In the genomic region with DNA sequence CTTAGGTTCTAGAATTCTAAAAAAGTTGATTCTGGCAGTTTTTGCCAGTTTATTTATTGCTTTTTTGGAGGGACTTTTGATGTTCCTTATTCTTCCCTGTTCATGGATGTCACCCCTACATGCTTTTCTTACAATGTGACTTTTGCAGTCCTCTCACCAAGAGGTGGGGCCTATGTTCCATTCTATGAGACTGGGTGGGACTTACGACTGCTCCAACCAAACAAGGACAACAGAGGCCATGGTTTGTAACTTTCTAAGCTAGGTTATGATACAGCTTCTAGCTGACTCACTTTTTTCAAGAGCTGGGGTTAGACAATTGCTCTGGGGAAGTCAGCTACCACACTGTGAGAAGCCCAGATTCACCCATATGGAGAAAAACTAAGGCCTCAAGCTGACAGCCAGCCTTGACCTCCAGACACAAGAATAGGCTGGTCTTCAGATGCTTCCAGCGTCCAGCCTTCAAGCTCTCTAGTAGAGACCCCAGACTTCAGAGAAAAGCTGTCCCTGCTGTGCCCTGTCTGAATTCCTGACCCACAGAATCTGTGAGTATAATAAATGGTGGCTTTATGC, we compare ENCODE assay signal across 10 cellular contexts. TPM values are rescaled to one million over a fixed set of nuclear protein-coding genes. Genes with fewer than 3 reads are reported as not detected.
DNase-seq lines count a peak whose midpoint lies in the region; ATAC-seq and TF ChIP-seq lines count a peak whose summit lies in the region.
"Had no signal": no experiment of that assay in that cellular context is flagged by ENCODE, and none has a peak within 500 bp of the region (broad histone marks: within the 10 kb centered on the region; RNA-seq: fewer than 3 reads in every experiment).

No MANE protein-coding gene starts in this region.

- H3K4me2 ChIP-seq in trophoblast cell (ENCODE audit: low read length) = no peak overlapping the region

- DNase-seq in GM04504 (ENCODE audit: low read depth) (peak; percentile 27), Panc1 (ENCODE audit: low read depth, low spot score) (no peak), fibroblast of mammary gland (ENCODE audit: low read depth) (peak; percentile 56), osteocyte (ENCODE audit: extremely low spot score, unreplicated experiment) (peak; percentile 25), trophoblast cell (no peak)
- DNase-seq in activated CD4-positive, alpha-beta memory T cell treated with anti-CD3 and anti-CD28 coated beads for 36 hours = no peak
- no peak for DNase-seq in naive thymus-derived CD4-positive, alpha-beta T cell
- DNase-seq: stimulated activated naive B cell treated with anti-CD40 and anti-IgM and Interleukin-4, amounts not matched to agents 10 μg/mL and 1 μg/mL and 100 μg/mL, for 72 hours had no signal

- H3K27ac Mint-ChIP-seq in osteocyte (ENCODE audit: unreplicated experiment) = no peak overlapping the region
- H3K27ac Mint-ChIP-seq in activated CD4-positive, alpha-beta memory T cell treated with anti-CD3 and anti-CD28 coated beads for 36 hours = no peak overlapping the region
- peak overlapping the region in 1 of 9 donors; percentile 37 for H3K27ac Mint-ChIP-seq in naive thymus-derived CD4-positive, alpha-beta T cell

- H3K4me3 ChIP-seq in Panc1 (ENCODE audit: low read depth in 2 of 2, low read length in 2 of 2) (no peak overlapping the region), fibroblast of mammary gland (ENCODE audit: control insufficient read depth, low read depth, low read length) (no peak overlapping the region), trophoblast cell (ENCODE audit: low read depth, low read length) (no peak overlapping the region)
- H3K4me3 ChIP-seq in naive thymus-derived CD4-positive, alpha-beta T cell (ENCODE audit: low read length) = no peak overlapping the region
- H3K4me3 ChIP-seq: skin epidermis had no signal

- H3K23ac ChIP-seq in trophoblast cell (ENCODE audit: low read length) = no peak overlapping the region

- H3K36me3 Mint-ChIP-seq in osteocyte (ENCODE audit: unreplicated experiment) = peaks cover 7% of the 10 kb centered on the region
- peaks cover 17% of the 10 kb centered on the region for H3K36me3 Mint-ChIP-seq in activated CD4-positive, alpha-beta memory T cell treated with anti-CD3 and anti-CD28 coated beads for 36 hours
- H3K36me3 Mint-ChIP-seq in naive thymus-derived CD4-positive, alpha-beta T cell = peaks cover 0 to 14% (median 8%) of the 10 kb centered on the region in 5 donors

- no peaks in the 10 kb centered on the region for H3K4me1 ChIP-seq in Panc1 (ENCODE audit: control insufficient read depth, insufficient read depth, low read length)
- H3K4me1 ChIP-seq in trophoblast cell (ENCODE audit: control insufficient read depth in 1 of 2, insufficient read depth in 2 of 2, low read length in 2 of 2) = peaks cover 0 to 2% of the 10 kb centered on the region in 2 experiments
- no peaks in the 10 kb centered on the region for H3K4me1 ChIP-seq in naive thymus-derived CD4-positive, alpha-beta T cell (ENCODE audit: control insufficient read depth in 2 of 2, insufficient read depth in 2 of 2, low read length in 2 of 2)

- no peak overlapping the region for H3K4me3 Mint-ChIP-seq in osteocyte (ENCODE audit: unreplicated experiment)
- no peak overlapping the region for H3K4me3 Mint-ChIP-seq in activated CD4-positive, alpha-beta memory T cell treated with anti-CD3 and anti-CD28 coated beads for 36 hours
- no peak overlapping the region for H3K4me3 Mint-ChIP-seq in naive thymus-derived CD4-positive, alpha-beta T cell
- H3K4me3 Mint-ChIP-seq: stimulated activated naive B cell treated with anti-CD40 and anti-IgM and Interleukin-4, amounts not matched to agents 10 μg/mL and 1 μg/mL and 100 μg/mL, for 72 hours had no signal

- no peak overlapping the region for H2AFZ ChIP-seq in trophoblast cell (ENCODE audit: insufficient read depth, low read length, poor library complexity)

- H3K9me3 ChIP-seq in Panc1 (ENCODE audit: control insufficient read depth, insufficient read depth, low read depth, low read length) = no peaks in the 10 kb centered on the region
- H3K9me3 ChIP-seq in trophoblast cell (ENCODE audit: insufficient read depth, low read depth, low read length) = no peaks in the 10 kb centered on the region
- no peaks in the 10 kb centered on the region for H3K9me3 ChIP-seq in naive thymus-derived CD4-positive, alpha-beta T cell (ENCODE audit: control insufficient read depth in 2 of 3, low read length in 3 of 3)

- H2BK5ac ChIP-seq in trophoblast cell (ENCODE audit: low read depth, low read length, poor library complexity) = no peak overlapping the region

- H3K9me3 Mint-ChIP-seq in osteocyte (ENCODE audit: unreplicated experiment) = no peaks in the 10 kb centered on the region
- no peaks in the 10 kb centered on the region for H3K9me3 Mint-ChIP-seq in activated CD4-positive, alpha-beta memory T cell treated with anti-CD3 and anti-CD28 coated beads for 36 hours
- H3K9me3 Mint-ChIP-seq in naive thymus-derived CD4-positive, alpha-beta T cell = no peaks in the 10 kb centered on the region
- H3K9me3 Mint-ChIP-seq: stimulated activated naive B cell treated with anti-CD40 and anti-IgM and Interleukin-4, amounts not matched to agents 10 μg/mL and 1 μg/mL and 100 μg/mL, for 72 hours had no signal

- TF ChIP-seq CTCF in Panc1 (IDR thresholded peaks at IDR 0.05) (0 out of 2 replicates have a peak, but pooled peaks have one; percentile 7), fibroblast of mammary gland (conservative IDR thresholded peaks at IDR 0.05; ENCODE audit: control insufficient read depth, insufficient read depth, low read depth, low read length) (no peak), osteocyte (IDR thresholded peaks at IDR 0.05) (peak; percentile 28)

- no peak overlapping the region for H3K9ac ChIP-seq in trophoblast cell (ENCODE audit: low read length)

- H3K79me1 ChIP-seq in trophoblast cell (ENCODE audit: low read length) = no peaks in the 10 kb centered on the region

- CTCF ChIA-PET in Panc1 (lab: Charles Lee) = no interaction called here
- CTCF ChIA-PET in activated CD4-positive, alpha-beta memory T cell treated with anti-CD3 and anti-CD28 coated beads for 36 hours (lab: Charles Lee) = interaction anchor here (1.3 to 1.4 kb wide), 2 partner anchors 8 to 269 kb away, joined by 4 to 8 read pairs; no protein-coding TSS in a partner anchor
- CTCF ChIA-PET in naive thymus-derived CD4-positive, alpha-beta T cell (lab: Charles Lee) = no interaction called here

- intact Hi-C loops in Panc1 (cut with micrococcal nuclease; ENCODE audit: unreplicated experiment) = no loop called here
- intact Hi-C loops in activated CD4-positive, alpha-beta memory T cell treated with anti-CD3 and anti-CD28 coated beads for 36 hours (cut with micrococcal nuclease) = no loop called here
- intact Hi-C loops in naive thymus-derived CD4-positive, alpha-beta T cell (cut with micrococcal nuclease) = loop anchor here in 1 of 2 donors (10.0 kb wide), 2 partner anchors 375 to 815 kb away; a partner anchor contains a TSS

- no peak overlapping the region for H2AK5ac ChIP-seq in trophoblast cell (ENCODE audit: low read length)

- H3K4me1 Mint-ChIP-seq in osteocyte (ENCODE audit: unreplicated experiment) = no peaks in the 10 kb centered on the region
- no peaks in the 10 kb centered on the region for H3K4me1 Mint-ChIP-seq in activated CD4-positive, alpha-beta memory T cell treated with anti-CD3 and anti-CD28 coated beads for 36 hours (ENCODE audit: low read depth)
- no peaks in the 10 kb centered on the region for H3K4me1 Mint-ChIP-seq in naive thymus-derived CD4-positive, alpha-beta T cell

- POLR2A ChIA-PET in Panc1 (lab: Charles Lee) = interaction anchor here (0.5 kb wide), 1 partner anchor 99 kb away, joined by 5 read pairs; no protein-coding TSS in a partner anchor
- POLR2A ChIA-PET in activated CD4-positive, alpha-beta memory T cell treated with anti-CD3 and anti-CD28 coated beads for 36 hours (lab: Charles Lee) = no interaction called here
- POLR2A ChIA-PET in naive thymus-derived CD4-positive, alpha-beta T cell (lab: Charles Lee) = no interaction called here

- BruUV-seq in Panc1 (replicated peaks; lab: Mats Ljungman, UMichigan) = no TSS peak

- H3K18ac ChIP-seq in trophoblast cell (ENCODE audit: low read length) = no peak overlapping the region

- H3K14ac ChIP-seq in trophoblast cell (ENCODE audit: low read length) = no peak overlapping the region

- no peak overlapping the region for H4K12ac ChIP-seq in trophoblast cell (ENCODE audit: low read depth, low read length)

- no peak overlapping the region for H3K4ac ChIP-seq in trophoblast cell (ENCODE audit: low read depth, low read length)

- H3K27ac ChIP-seq in Panc1 (ENCODE audit: low read length) (no peak overlapping the region), trophoblast cell (ENCODE audit: low read depth, low read length) (no peak overlapping the region)
- H3K27ac ChIP-seq in naive thymus-derived CD4-positive, alpha-beta T cell (ENCODE audit: low read depth, low read length) = no peak overlapping the region
- H3K27ac ChIP-seq: skin epidermis had no signal

- no peaks in the 10 kb centered on the region for H3K27me3 Mint-ChIP-seq in osteocyte (ENCODE audit: unreplicated experiment)
- H3K27me3 Mint-ChIP-seq in activated CD4-positive, alpha-beta memory T cell treated with anti-CD3 and anti-CD28 coated beads for 36 hours = no peaks in the 10 kb centered on the region
- no peaks in the 10 kb centered on the region for H3K27me3 Mint-ChIP-seq in naive thymus-derived CD4-positive, alpha-beta T cell
- H3K27me3 Mint-ChIP-seq: stimulated activated naive B cell treated with anti-CD40 and anti-IgM and Interleukin-4, amounts not matched to agents 10 μg/mL and 1 μg/mL and 100 μg/mL, for 72 hours had no signal

- no peak overlapping the region for H2BK120ac ChIP-seq in trophoblast cell (ENCODE audit: insufficient read depth, low read length, poor library complexity)

- no peak overlapping the region for H4K91ac ChIP-seq in trophoblast cell (ENCODE audit: low read depth, low read length)

- H3K36me3 ChIP-seq in Panc1 (ENCODE audit: control insufficient read depth, insufficient read depth, low read length) = no peaks in the 10 kb centered on the region; the same call in 1 of the 2 replicates
- H3K36me3 ChIP-seq in trophoblast cell (ENCODE audit: control insufficient read depth in 1 of 2, insufficient read depth in 2 of 2, low read length in 2 of 2) = peaks cover 0 to 4% of the 10 kb centered on the region in 2 experiments
- H3K36me3 ChIP-seq in naive thymus-derived CD4-positive, alpha-beta T cell (ENCODE audit: control insufficient read depth in 2 of 3, insufficient read depth in 3 of 3, low read length in 3 of 3) = no peaks in the 10 kb centered on the region

- no peak overlapping the region for H2BK12ac ChIP-seq in trophoblast cell (ENCODE audit: low read length)

- ATAC-seq in Panc1 = no peak
- ATAC-seq in naive thymus-derived CD4-positive, alpha-beta T cell = no peak
- ATAC-seq in HG02981 (IDR thresholded peaks at IDR 0.05; ENCODE audit: unreplicated experiment) = no peak
- ATAC-seq: stimulated activated naive B cell treated with anti-CD40 and anti-IgM and Interleukin-4, amounts not matched to agents 10 μg/mL and 1 μg/mL and 100 μg/mL, for 72 hours had no signal

- H4K8ac ChIP-seq in trophoblast cell (ENCODE audit: low read depth, low read length) = no peak overlapping the region

- no peaks in the 10 kb centered on the region for H3K27me3 ChIP-seq in Panc1 (ENCODE audit: control insufficient read depth, insufficient read depth, low read length)
- H3K27me3 ChIP-seq in trophoblast cell (ENCODE audit: insufficient read depth, low read length) = no peaks in the 10 kb centered on the region
- no peaks in the 10 kb centered on the region for H3K27me3 ChIP-seq in naive thymus-derived CD4-positive, alpha-beta T cell (ENCODE audit: control insufficient read depth in 2 of 2, insufficient read depth in 2 of 2, low read length in 2 of 2)

- in situ Hi-C loops in Panc1 (cut with HindIII; ENCODE audit: low pct_unique_long_range_greater_than_20kb, low sequenced_read_pairs) = no loop called here

- H3K79me2 ChIP-seq in trophoblast cell (ENCODE audit: control insufficient read depth, insufficient read depth, low read length, poor library complexity) = peaks cover 2% of the 10 kb centered on the region

- WGBS in trophoblast cell (ENCODE audit: extremely low coverage, insufficient coverage, insufficient read length) = no CpG with 5 or more reads among the region's 2 CpGs

RNA-seq across cellular contexts. Expression of a gene that starts 39.5 kb away (rescaled TPM):
- total RNA-seq in Panc1 (2021; ENCODE audit: unreplicated experiment) (34.7 TPM), osteocyte (36.5 and 36.7 TPM in 2 replicates)
- 28.0 TPM for polyA plus RNA-seq in Panc1 (2012; ENCODE audit: insufficient read length)
- polyA plus RNA-seq in trophoblast cell (2013) = 23.2 and 23.9 TPM in 2 replicates
- total RNA-seq in activated CD4-positive, alpha-beta memory T cell treated with anti-CD3 and anti-CD28 coated beads for 36 hours = 10 to 100 TPM; 69.2 to 70.8 TPM
- 10 to 100 TPM; 16.3 to 36.5 (median 24.3) TPM for total RNA-seq in naive thymus-derived CD4-positive, alpha-beta T cell
- polyA plus RNA-seq in naive thymus-derived CD4-positive, alpha-beta T cell = 10 to 100 TPM; 45.3 to 45.6 TPM

RNA-seq across cellular contexts. Expression of a gene that starts 39.6 kb away (rescaled TPM):
- total RNA-seq in Panc1 (2021; ENCODE audit: unreplicated experiment) (146 TPM), osteocyte (263 and 279 TPM in 2 replicates)
- 107 TPM for polyA plus RNA-seq in Panc1 (2012; ENCODE audit: insufficient read length)
- 325 and 327 TPM in 2 replicates for polyA plus RNA-seq in trophoblast cell (2013)
- 100 to 1,000 TPM; 264 to 277 TPM for total RNA-seq in activated CD4-positive, alpha-beta memory T cell treated with anti-CD3 and anti-CD28 coated beads for 36 hours
- total RNA-seq in naive thymus-derived CD4-positive, alpha-beta T cell = 100 to 1,000 TPM; 297 to 440 (median 423) TPM
- 100 to 1,000 TPM; 255 to 283 TPM for polyA plus RNA-seq in naive thymus-derived CD4-positive, alpha-beta T cell

Comparison
In these comparisons a context has a peak if more than half of its experiments do, and no peak if none do; other contexts are left out.
1. DNase-seq: peak in GM04504 (single experiment), fibroblast of mammary gland (single experiment) and osteocyte (single experiment); none in Panc1 (single experiment), trophoblast cell (0 of 2), activated CD4-positive, alpha-beta memory T cell treated with anti-CD3 and anti-CD28 coated beads for 36 hours (single experiment) and naive thymus-derived CD4-positive, alpha-beta T cell (0 of 9).